Comparison of ENCODE assay signal across 1 cellular context in genomic region chr11:351411-351810, GRCh38.
TF ChIP-seq lines count a peak whose summit lies in the region.

No MANE protein-coding gene starts in this region.

TF ChIP-seq in GM12878, 131 proteins besides CTCF, POLR2A, EP300 and RAD21:
- TF ChIP-seq ATF3 (IDR thresholded peaks at IDR 0.05; ENCODE audit: borderline replicate concordance, extremely low read depth, low read depth, low read length) (no peak), TBL1XR1 (IDR thresholded peaks at IDR 0.05; ENCODE audit: low read depth, low read length) (no peak), CHD1 (IDR thresholded peaks at IDR 0.05; ENCODE audit: low read depth, low read length) (no peak), EGR1 (IDR thresholded peaks at IDR 0.05; ENCODE audit: borderline replicate concordance in 1 of 2, low read depth in 2 of 2, low read length in 2 of 2) (no peak), ZBED1 (IDR thresholded peaks at IDR 0.05; ENCODE audit: borderline replicate concordance) (no peak), STAT3 (IDR thresholded peaks at IDR 0.05; ENCODE audit: low read depth, low read length) (no peak), BHLHE40 (IDR thresholded peaks at IDR 0.05; ENCODE audit: borderline replicate concordance in 1 of 2, low read depth in 2 of 2, low read length in 1 of 2) (no peak), SREBF2 (IDR thresholded peaks at IDR 0.05; ENCODE audit: low read length) (no peak), TCF3 (IDR thresholded peaks at IDR 0.05; ENCODE audit: borderline replicate concordance, insufficient read depth, low read depth, low read length) (no peak), ATF2 (IDR thresholded peaks at IDR 0.05; ENCODE audit: low read length) (no peak)
TF ChIP-seq in GM12878: peak in this region for 0.
